In the genomic region with DNA sequence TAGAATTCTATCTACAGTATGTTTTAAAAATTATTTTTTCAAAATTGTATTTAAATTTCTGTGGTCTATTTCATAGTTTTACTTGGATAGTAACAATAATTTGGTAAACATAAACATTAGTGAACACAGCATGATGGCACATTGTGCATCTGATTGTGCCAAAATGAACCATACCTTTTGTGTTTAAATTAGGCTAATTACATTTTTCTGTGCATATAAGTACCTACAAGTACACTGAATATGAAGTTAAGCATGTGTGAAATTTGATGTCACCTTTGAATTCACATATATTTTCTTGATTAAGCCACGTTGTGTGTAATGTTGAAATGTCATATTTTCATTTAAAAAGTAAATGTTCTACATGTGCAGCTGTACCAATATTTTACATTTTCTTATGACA, we compare ENCODE assay signal across 15 cellular contexts. TPM values are rescaled to one million over a fixed set of nuclear protein-coding genes. Genes with fewer than 3 reads are reported as not detected.
A peak's percentile ranks its signal among the peaks of the same experiment; 100 is the strongest.
DNase-seq lines count a peak whose midpoint lies in the region; ATAC-seq, FAIRE-seq and TF ChIP-seq lines count a peak whose summit lies in the region.
"Had no signal": no experiment of that assay in that cellular context is flagged by ENCODE, and none has a peak within 500 bp of the region (broad histone marks: within the 10 kb centered on the region; RNA-seq: fewer than 3 reads in every experiment).

No MANE protein-coding gene starts in this region.

- no peak overlapping the region for H3K27ac ChIP-seq in HUES64 (ENCODE audit: low read depth, low read length)
- no peak overlapping the region for H3K27ac ChIP-seq in uterus
- H3K27ac ChIP-seq in coronary artery = no peak overlapping the region
- H3K27ac ChIP-seq: BLaER1 had no signal

- H3K4me1 ChIP-seq in HUES64 (ENCODE audit: insufficient read depth, low read length) = peaks cover 88% of the 10 kb centered on the region
- H3K4me1 ChIP-seq in iPS-15b (ENCODE audit: control insufficient read depth, insufficient read depth, low read length) = peaks cover 75% of the 10 kb centered on the region
- no peaks in the 10 kb centered on the region for H3K4me1 ChIP-seq in uterus

- DNase-seq in GM18507 (ENCODE audit: extremely low spot score, insufficient read length, low read depth) (no peak), pons (ENCODE audit: low spot score) (peak; percentile 10), uterus (no peak), coronary artery (ENCODE audit: low spot score) (no peak)
- DNase-seq in stimulated activated naive CD8-positive, alpha-beta T cell treated with anti-CD3 and anti-CD28 coated beads, Interleukin-15, Interleukin-2, amounts not matched to agents 100 U/mL and 50 U/mL, for 24 hours = no peak
- DNase-seq: CD8-positive, alpha-beta T cell; GF-D8; H7; Kasumi-1; NCI-H1105; NCI-H1694; SHP77 treated with DMSO at 0.1 percent for 48 hours had no signal

- no peak overlapping the region for H3K9ac ChIP-seq in HUES64 (ENCODE audit: low read depth, low read length)
- no peak overlapping the region for H3K9ac ChIP-seq in iPS-15b (ENCODE audit: low read depth, low read length)
- H3K9ac ChIP-seq: BLaER1 had no signal

- no peaks in the 10 kb centered on the region for H3K27me3 ChIP-seq in HUES64 (ENCODE audit: insufficient read depth, low read length)
- H3K27me3 ChIP-seq in iPS-15b (ENCODE audit: control insufficient read depth, insufficient read depth, low read length) = no peaks in the 10 kb centered on the region
- H3K27me3 ChIP-seq in uterus = no peaks in the 10 kb centered on the region

- H3K36me3 ChIP-seq in HUES64 (ENCODE audit: insufficient read depth, low read length) (no peaks in the 10 kb centered on the region), iPS-15b (ENCODE audit: control insufficient read depth, insufficient read depth, low read length) (no peaks in the 10 kb centered on the region), uterus (no peaks in the 10 kb centered on the region)
- H3K36me3 ChIP-seq: BLaER1 had no signal

- H3K4me3 ChIP-seq in HUES64 (ENCODE audit: low read length) (0 out of 2 replicates have a peak overlapping the region, but pooled peaks have one; percentile 24), iPS-15b (ENCODE audit: low read depth, low read length) (peak overlapping the region; percentile 31), uterus (peak overlapping the region in 1 of 2 donors; percentile 2), coronary artery (no peak overlapping the region)
- H3K4me3 ChIP-seq: BLaER1 had no signal

- no peak for TF ChIP-seq POLR2A in uterus (IDR thresholded peaks at IDR 0.05)

- ATAC-seq in stimulated activated naive CD8-positive, alpha-beta T cell treated with anti-CD3 and anti-CD28 coated beads, Interleukin-15, Interleukin-2, amounts not matched to agents 100 U/mL and 50 U/mL, for 24 hours = no peak
- ATAC-seq: CD8-positive, alpha-beta T cell had no signal

- H3K9me3 ChIP-seq in HUES64 (ENCODE audit: insufficient read depth, low read depth, low read length) (no peaks in the 10 kb centered on the region), iPS-15b (ENCODE audit: control insufficient read depth, insufficient read depth, low read length) (no peaks in the 10 kb centered on the region), uterus (no peaks in the 10 kb centered on the region)
- H3K9me3 ChIP-seq: BLaER1 had no signal

- intact Hi-C loops in uterus (cut with DNase I; ENCODE audit: low total_unique reads) = no loop called here

- TF ChIP-seq CTCF in uterus (IDR thresholded peaks at IDR 0.05) (no peak), coronary artery (IDR thresholded peaks at IDR 0.05) (no peak)

- peak; percentile 24 for FAIRE-seq in GM18507 (lab: Jason Lieb, UNC)

- WGBS in HUES64 = 80% methylated on average over 1 of the region's 1 CpG

RNA-seq across cellular contexts. Expression of a gene that starts 13.4 kb away (rescaled TPM):
- polyA plus RNA-seq in HUES64 (2013, experiment 1 of 2) = 36.3 TPM
- 42.3 TPM for polyA plus RNA-seq in HUES64 (2013, experiment 2 of 2)
- total RNA-seq in uterus = 100 to 1,000 TPM in 1 of 4 donors, 10 to 100 TPM in 2, 1 to 10 TPM in 1; 5.1 to 360 (median 44.1) TPM

RNA-seq across cellular contexts. Expression of a gene that starts 53.5 kb away (rescaled TPM):
- 69.4 TPM for polyA plus RNA-seq in HUES64 (2013, experiment 1 of 2)
- 69.2 TPM for polyA plus RNA-seq in HUES64 (2013, experiment 2 of 2)
- total RNA-seq in uterus = 100 to 1,000 TPM in 1 of 4 donors, 10 to 100 TPM in 3; 54.1 to 195 (median 61.9) TPM
